Comparison of ENCODE assay signal across 20 cellular contexts in genomic region chr12:62627181-62627580, GRCh38.
"Had no signal": no experiment of that assay in that cellular context is flagged by ENCODE, and none has a peak within 500 bp of the region (broad histone marks: within the 10 kb centered on the region; RNA-seq: fewer than 3 reads in every experiment).

No MANE protein-coding gene starts in this region.

- H3K79me2 ChIP-seq: hepatocyte had no signal

- H3K27me3 ChIP-seq: hepatocyte, ovary, right atrium auricular region, right lobe of liver, tibial nerve, uterus had no signal

- H3K9me3 Mint-ChIP-seq: memory B cell; natural killer cell; nephron progenitor cell; stimulated activated effector memory CD8-positive, alpha-beta T cell treated with anti-CD3 and anti-CD28 coated beads, Interleukin-12 subunit alpha, Interleukin-12 subunit beta, amount 100 ng/mL, for 72 hours; stimulated activated naive CD8-positive, alpha-beta T cell treated with anti-CD3 and anti-CD28 coated beads, Interleukin-15, Interleukin-2, amounts not matched to agents 100 ng/mL and 50 ng/mL, for 24 hours; type B pancreatic cell had no signal

- H3K36me3 Mint-ChIP-seq: memory B cell; natural killer cell; stimulated activated effector memory CD8-positive, alpha-beta T cell treated with anti-CD3 and anti-CD28 coated beads, Interleukin-12 subunit alpha, Interleukin-12 subunit beta, amount 100 ng/mL, for 72 hours; type B pancreatic cell had no signal

- DNase-seq: islet precursor cell; left ventricle myocardium inferior; naive B cell; natural killer cell; nephron progenitor cell; ovary; right lobe of liver; stimulated activated CD4-positive, alpha-beta T cell treated with anti-CD3 and anti-CD28 coated beads, Interleukin-4, amount 100 ng/mL, for 24 hours; stimulated activated naive CD4-positive, alpha-beta T cell; uterus had no signal

- H2AFZ ChIP-seq: hepatocyte had no signal

- H3K27ac ChIP-seq: hepatocyte, left ventricle myocardium inferior, ovary, right atrium auricular region, right lobe of liver, skin epidermis, tibial nerve, uterus had no signal

- H3K4me3 Mint-ChIP-seq: memory B cell; naive B cell; natural killer cell; nephron progenitor cell; stimulated activated effector memory CD8-positive, alpha-beta T cell treated with anti-CD3 and anti-CD28 coated beads, Interleukin-12 subunit alpha, Interleukin-12 subunit beta, amount 100 ng/mL, for 72 hours; stimulated activated naive CD8-positive, alpha-beta T cell treated with anti-CD3 and anti-CD28 coated beads, Interleukin-15, Interleukin-2, amounts not matched to agents 100 ng/mL and 50 ng/mL, for 24 hours; type B pancreatic cell had no signal

- H3K27ac Mint-ChIP-seq: memory B cell; naive B cell; natural killer cell; nephron progenitor cell; progenitor cell of endocrine pancreas; stimulated activated effector memory CD8-positive, alpha-beta T cell treated with anti-CD3 and anti-CD28 coated beads, Interleukin-12 subunit alpha, Interleukin-12 subunit beta, amount 100 ng/mL, for 72 hours; stimulated activated naive CD8-positive, alpha-beta T cell treated with anti-CD3 and anti-CD28 coated beads, Interleukin-15, Interleukin-2, amounts not matched to agents 100 ng/mL and 50 ng/mL, for 24 hours; type B pancreatic cell had no signal

- H3K9me3 ChIP-seq: left ventricle myocardium inferior, ovary, right atrium auricular region, right lobe of liver, tibial nerve, uterus had no signal

- H3K4me3 ChIP-seq: hepatocyte, left ventricle myocardium inferior, lung, ovary, right atrium auricular region, right lobe of liver, skin epidermis, tibial nerve, uterus had no signal

- H3K36me3 ChIP-seq: left ventricle myocardium inferior, ovary, right atrium auricular region, right lobe of liver, tibial nerve, uterus had no signal

- ATAC-seq: natural killer cell; right lobe of liver; stimulated activated effector memory CD8-positive, alpha-beta T cell treated with anti-CD3 and anti-CD28 coated beads, Interleukin-12 subunit alpha, Interleukin-12 subunit beta, amount 100 ng/mL, for 72 hours had no signal

- H3K4me2 ChIP-seq: hepatocyte had no signal
